In the genomic region with DNA sequence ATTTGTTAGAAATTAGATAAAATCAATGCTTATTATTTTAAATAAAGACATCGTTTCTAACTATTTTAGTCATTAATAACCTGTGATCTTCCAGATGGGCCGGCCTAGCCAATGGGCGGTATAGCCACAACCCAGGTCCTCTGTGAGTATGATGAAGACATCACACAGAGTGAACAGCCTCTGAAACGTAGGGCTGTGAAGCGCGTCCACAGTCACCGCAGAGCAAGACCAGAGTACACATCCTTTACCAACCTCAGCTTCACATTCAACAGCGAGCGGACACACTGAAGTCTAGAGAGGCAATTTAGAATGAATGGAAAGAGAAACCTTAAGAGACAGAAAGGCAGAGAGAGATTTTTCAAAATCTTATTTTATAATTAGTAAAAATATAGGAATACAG, we compare ENCODE assay signal across 14 cellular contexts.
DNase-seq lines count a peak whose midpoint lies in the region; ATAC-seq and TF ChIP-seq lines count a peak whose summit lies in the region.
"Had no signal": no experiment of that assay in that cellular context is flagged by ENCODE, and none has a peak within 500 bp of the region (broad histone marks: within the 10 kb centered on the region; RNA-seq: fewer than 3 reads in every experiment).

No MANE protein-coding gene starts in this region.

- POLR2A ChIA-PET in MCF 10A (lab: Yijun Ruan, JAX) = no interaction called here

- no TSS peak for BruUV-seq in MCF 10A (replicated peaks; lab: Mats Ljungman, UMichigan)

- in situ Hi-C loops in transverse colon (cut with MboI; ENCODE audit: low pct_ligation_motif_present in 1 of 4, low pct_unique_long_range_greater_than_20kb in 1 of 4, low sequenced_read_pairs in 3 of 4) = loop anchor here in 2 of 4 donors (25.0 kb wide), 1 partner anchor 385 kb away; no protein-coding TSS in a partner anchor

- peaks cover 5% of the 10 kb centered on the region for H3K4me1 Mint-ChIP-seq in MCF 10A (ENCODE audit: insufficient read depth, unreplicated experiment)
- peaks cover 13% of the 10 kb centered on the region for H3K4me1 Mint-ChIP-seq in activated T-cell treated with anti-CD3 and anti-CD28 coated beads, Interleukin-2, amount 50 U/mL, for 72 hours (ENCODE audit: low read depth)

- CTCF ChIA-PET in MCF 10A (lab: Yijun Ruan, JAX) = no interaction called here

- H3K4me3 ChIP-seq in transverse colon = no peak overlapping the region
- H3K4me3 ChIP-seq: body of pancreas, uterus had no signal

- H3K27me3 Mint-ChIP-seq in MCF 10A (ENCODE audit: insufficient read depth, unreplicated experiment) = peaks cover 15% of the 10 kb centered on the region
- peaks cover 9% of the 10 kb centered on the region for H3K27me3 Mint-ChIP-seq in activated T-cell treated with anti-CD3 and anti-CD28 coated beads, Interleukin-2, amount 50 U/mL, for 72 hours (ENCODE audit: low read depth)

- intact Hi-C loops in MCF 10A (cut with micrococcal nuclease) = no loop called here
- intact Hi-C loops in transverse colon (cut with DNase I; ENCODE audit: low total_unique reads) = no loop called here

- no peaks in the 10 kb centered on the region for H3K36me3 ChIP-seq in transverse colon
- H3K36me3 ChIP-seq: uterus had no signal

- peaks cover 0 to under 1% (median 0%) of the 10 kb centered on the region in 4 donors for H3K4me1 ChIP-seq in transverse colon
- H3K4me1 ChIP-seq: uterus had no signal

- TF ChIP-seq CTCF in MCF 10A (IDR thresholded peaks at IDR 0.05; ENCODE audit: unreplicated experiment) (no peak), transverse colon (IDR thresholded peaks at IDR 0.05) (no peak)

- no peak for TF ChIP-seq EP300 in transverse colon (IDR thresholded peaks at IDR 0.05; ENCODE audit: low read depth)

- H3K27ac ChIP-seq in transverse colon = no peak overlapping the region
- H3K27ac ChIP-seq: body of pancreas, uterus had no signal

- no peak overlapping the region for H3K27ac Mint-ChIP-seq in MCF 10A (ENCODE audit: low read depth, unreplicated experiment)
- H3K27ac Mint-ChIP-seq in activated T-cell treated with anti-CD3 and anti-CD28 coated beads, Interleukin-2, amount 50 U/mL, for 72 hours = no peak overlapping the region

- WGBS in transverse colon (ENCODE audit: low coverage in 1 of 2), 2 donors = 86 to 94% methylated on average over 2 to 9 of the region's 9 CpGs

- H3K9me3 Mint-ChIP-seq in MCF 10A (ENCODE audit: unreplicated experiment) = no peaks in the 10 kb centered on the region
- no peaks in the 10 kb centered on the region for H3K9me3 Mint-ChIP-seq in activated T-cell treated with anti-CD3 and anti-CD28 coated beads, Interleukin-2, amount 50 U/mL, for 72 hours

- peak; percentile 96 for ATAC-seq in GM18502 (IDR thresholded peaks at IDR 0.05; ENCODE audit: poor library complexity, unreplicated experiment)
- ATAC-seq in GM19467 (IDR thresholded peaks at IDR 0.05; ENCODE audit: unreplicated experiment) = peak; percentile 71
- peak; percentile 97 for ATAC-seq in HG02938 (IDR thresholded peaks at IDR 0.05; ENCODE audit: unreplicated experiment)
- ATAC-seq in HG03571 (IDR thresholded peaks at IDR 0.05; ENCODE audit: unreplicated experiment) = peak; percentile 94
- no peak for ATAC-seq in activated T-cell treated with anti-CD3 and anti-CD28 coated beads, Interleukin-2, amount 50 U/mL, for 72 hours (replicated peaks in 1 of 2)
- ATAC-seq: body of pancreas had no signal

- TF ChIP-seq POLR2A in transverse colon (IDR thresholded peaks at IDR 0.05) = no peak

- H3K9me3 ChIP-seq in transverse colon = no peaks in the 10 kb centered on the region
- H3K9me3 ChIP-seq: body of pancreas, uterus had no signal

- H3K36me3 Mint-ChIP-seq in MCF 10A (ENCODE audit: insufficient read depth, unreplicated experiment) = no peaks in the 10 kb centered on the region
- H3K36me3 Mint-ChIP-seq in activated T-cell treated with anti-CD3 and anti-CD28 coated beads, Interleukin-2, amount 50 U/mL, for 72 hours (ENCODE audit: insufficient read depth in 2 of 2) = no peaks in the 10 kb centered on the region

- DNase-seq in MCF 10A (ENCODE audit: unreplicated experiment) (no peak), transverse colon (no peak)
- no peak for DNase-seq in activated CD4-positive, alpha-beta T cell treated with anti-CD3 and anti-CD28 coated beads for 4 hours
- DNase-seq in activated T-cell treated with anti-CD3 and anti-CD28 coated beads, Interleukin-2, amount 50 U/mL, for 72 hours = no peak
- DNase-seq: activated CD8-positive, alpha-beta memory T cell treated with anti-CD3 and anti-CD28 coated beads, Interleukin-2, amount 50 U/mL, for 48 hours; body of pancreas; hippocampal formation; mesenchymal stem cell; NCI-H187; uterus had no signal

- no peak overlapping the region for H3K4me3 Mint-ChIP-seq in MCF 10A (ENCODE audit: unreplicated experiment)
- H3K4me3 Mint-ChIP-seq in activated T-cell treated with anti-CD3 and anti-CD28 coated beads, Interleukin-2, amount 50 U/mL, for 72 hours = no peak overlapping the region

- H3K27me3 ChIP-seq in transverse colon = peaks cover 13% of the 10 kb centered on the region
- H3K27me3 ChIP-seq: body of pancreas, uterus had no signal

Comparison
In these comparisons a context has a peak if more than half of its experiments do, and no peak if none do; other contexts are left out.
1. ATAC-seq: peak in GM18502 (single experiment), GM19467 (single experiment), HG02938 (single experiment) and HG03571 (single experiment); none in activated T-cell treated with anti-CD3 and anti-CD28 coated beads, Interleukin-2, amount 50 U/mL, for 72 hours (0 of 2).